Comparison of ENCODE assay signal across 15 cellular contexts in the genomic region with DNA sequence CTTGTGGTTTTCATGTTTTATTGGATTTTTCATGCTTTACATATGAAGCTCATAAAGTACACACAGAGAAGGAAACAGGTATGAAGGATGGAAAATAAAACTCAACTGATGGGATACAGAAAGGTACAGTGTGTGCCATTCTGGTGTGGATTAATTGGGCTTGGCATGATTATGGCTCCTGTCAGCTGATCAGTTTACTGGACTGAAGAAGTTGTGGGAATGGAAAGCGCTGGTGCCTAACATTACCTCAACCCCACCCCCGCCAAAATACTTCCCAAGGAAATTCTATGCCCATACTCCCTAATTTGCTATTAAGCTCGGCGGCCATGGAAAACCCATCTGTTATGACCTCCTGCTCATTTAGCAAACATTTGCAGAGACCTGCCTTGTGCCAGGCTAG. TPM values are rescaled to one million over a fixed set of nuclear protein-coding genes. Genes with fewer than 3 reads are reported as not detected.
A peak's percentile ranks its signal among the peaks of the same experiment; 100 is the strongest.
DNase-seq lines count a peak whose midpoint lies in the region; ATAC-seq and TF ChIP-seq lines count a peak whose summit lies in the region.
"Had no signal": no experiment of that assay in that cellular context is flagged by ENCODE, and none has a peak within 500 bp of the region (broad histone marks: within the 10 kb centered on the region; RNA-seq: fewer than 3 reads in every experiment).

No MANE protein-coding gene starts in this region.

- H3K27me3 Mint-ChIP-seq in endodermal cell (ENCODE audit: insufficient read depth) = no peaks in the 10 kb centered on the region
- H3K27me3 Mint-ChIP-seq: CD8-positive, alpha-beta memory T cell; IgD-negative memory B cell had no signal

- peaks cover 20% of the 10 kb centered on the region for H3K9me3 Mint-ChIP-seq in endodermal cell
- H3K9me3 Mint-ChIP-seq: CD8-positive, alpha-beta memory T cell; IgD-negative memory B cell had no signal

- TF ChIP-seq CTCF in LNCaP clone FGC (IDR thresholded peaks at IDR 0.05; ENCODE audit: control insufficient read depth, extremely low read depth, insufficient read depth) (no peak), endodermal cell (conservative IDR thresholded peaks at IDR 0.05) (no peak), heart left ventricle (IDR thresholded peaks at IDR 0.05) (no peak)

- H3K27ac Mint-ChIP-seq in endodermal cell = no peak overlapping the region
- H3K27ac Mint-ChIP-seq: CD8-positive, alpha-beta memory T cell; IgD-negative memory B cell had no signal

- peaks cover 9% of the 10 kb centered on the region for H3K4me1 Mint-ChIP-seq in endodermal cell
- H3K4me1 Mint-ChIP-seq: CD8-positive, alpha-beta memory T cell had no signal

- 93% methylated on average over 4 of the region's 4 CpGs; no CpG with 5 or more reads in 1 of the 2 experiments for WGBS in endodermal cell (ENCODE audit: insufficient coverage in 1 of 2, insufficient read length in 1 of 2), 2 experiments
- 90 to 96% (median 93%) methylated on average over 4 of the region's 4 CpGs for WGBS in heart left ventricle, 4 donors

- H3K27me3 ChIP-seq in endodermal cell (ENCODE audit: control insufficient read depth, insufficient read depth, low read length, poor library complexity, severe bottlenecking) = no peaks in the 10 kb centered on the region
- no peaks in the 10 kb centered on the region for H3K27me3 ChIP-seq in heart left ventricle
- H3K27me3 ChIP-seq: BE2C had no signal

- no peak overlapping the region for H3K9ac ChIP-seq in endodermal cell (ENCODE audit: extremely low read depth, low read length, poor library complexity, severe bottlenecking)

- intact Hi-C loops in heart left ventricle (cut with DNase I) = no loop called here

- H3K27ac ChIP-seq in endodermal cell (ENCODE audit: low read depth, low read length) = no peak overlapping the region
- H3K27ac ChIP-seq in heart left ventricle = no peak overlapping the region
- no peak overlapping the region for H3K27ac ChIP-seq in caudate nucleus (ENCODE audit: low read depth, low read length)
- H3K27ac ChIP-seq: A549 had no signal

- H3K4me3 ChIP-seq in LNCaP clone FGC (ENCODE audit: low read depth, low read length) = no peak overlapping the region
- peak overlapping the region; percentile 56 for H3K4me3 ChIP-seq in endodermal cell (ENCODE audit: low read length)
- no peak overlapping the region for H3K4me3 ChIP-seq in heart left ventricle
- H3K4me3 ChIP-seq: A549, HAP-1 had no signal

- peaks cover 18% of the 10 kb centered on the region for H3K9me3 ChIP-seq in endodermal cell (ENCODE audit: control insufficient read depth, low read length)
- H3K9me3 ChIP-seq in heart left ventricle = no peaks in the 10 kb centered on the region
- H3K9me3 ChIP-seq: BE2C, HAP-1 had no signal

- TF ChIP-seq POLR2A in heart left ventricle (IDR thresholded peaks at IDR 0.05) = no peak

- H3K36me3 ChIP-seq in endodermal cell (ENCODE audit: control insufficient read depth, insufficient read depth, low read length) (no peaks in the 10 kb centered on the region), heart left ventricle (no peaks in the 10 kb centered on the region)
- H3K36me3 ChIP-seq: BE2C, HAP-1 had no signal

- ATAC-seq in GM21526 (IDR thresholded peaks at IDR 0.05; ENCODE audit: low FRiP score, unreplicated experiment) (no peak), heart left ventricle (no peak)
- ATAC-seq: A549 had no signal

- peak; percentile 89 for DNase-seq in LNCaP clone FGC (ENCODE audit: low read depth)
- peak; percentile 83 to 93 for DNase-seq in NCI-H524 (lab: John Stamatoyannopoulos, UW)
- no peak for DNase-seq in endodermal cell
- DNase-seq in heart left ventricle = no peak
- no peak for DNase-seq in caudate nucleus (lab: John Stamatoyannopoulos, UW)
- no peak for DNase-seq in activated gamma-delta T cell (lab: John Stamatoyannopoulos, UW)
- DNase-seq: BE2C; Caco-2; CD8-positive, alpha-beta memory T cell had no signal

- peaks cover 4% of the 10 kb centered on the region for H3K36me3 Mint-ChIP-seq in endodermal cell (ENCODE audit: low read depth)
- H3K36me3 Mint-ChIP-seq: CD8-positive, alpha-beta memory T cell; IgD-negative memory B cell had no signal

- H3K4me1 ChIP-seq in endodermal cell (ENCODE audit: control insufficient read depth, insufficient read depth, low read length) (no peaks in the 10 kb centered on the region), heart left ventricle (no peaks in the 10 kb centered on the region)
- H3K4me1 ChIP-seq: A549, HAP-1 had no signal

- no peak overlapping the region for H3K4me3 Mint-ChIP-seq in endodermal cell
- H3K4me3 Mint-ChIP-seq: CD14-positive monocyte; CD8-positive, alpha-beta memory T cell; IgD-negative memory B cell had no signal

RNA-seq across cellular contexts. Expression of a gene that starts 16.6 kb away (rescaled TPM):
- total RNA-seq in endodermal cell = 1 to 10 TPM; 2.1 to 4.1 TPM
- 2.0 TPM for polyA plus RNA-seq in endodermal cell (2013, experiment 1 of 2)
- 1.6 TPM for polyA plus RNA-seq in endodermal cell (2013, experiment 2 of 2)
- total RNA-seq in heart left ventricle = under 1 TPM in 5 of 9 donors, not detected in 4; 0.09 to 0.77 (median 0.12) TPM
- polyA plus RNA-seq in heart left ventricle = under 1 TPM; 0.12 to 0.57 TPM
- polyA plus RNA-seq: AG04450 had no signal

Comparison
In these comparisons a context has a peak if more than half of its experiments do, and no peak if none do; other contexts are left out.
1. DNase-seq: peak in LNCaP clone FGC (single experiment) and NCI-H524 (2 of 2); none in endodermal cell (single experiment), heart left ventricle (0 of 5), caudate nucleus (0 of 61) and activated gamma-delta T cell (single experiment).